ENCODE assay signal across 10 cellular contexts in genomic region chr22:27866136-27867091, GRCh38. TPM values are rescaled to one million over a fixed set of nuclear protein-coding genes. Genes with fewer than 3 reads are reported as not detected.
DNase-seq lines count a peak whose midpoint lies in the region; ATAC-seq and TF ChIP-seq lines count a peak whose summit lies in the region.
"Had no signal": no experiment of that assay in that cellular context is flagged by ENCODE, and none has a peak within 500 bp of the region (broad histone marks: within the 10 kb centered on the region; RNA-seq: fewer than 3 reads in every experiment).

No MANE protein-coding gene starts in this region.

- no peaks in the 10 kb centered on the region for H3K9me3 Mint-ChIP-seq in natural killer cell
- H3K9me3 Mint-ChIP-seq in natural killer cell treated with Interleukin-12 subunit alpha and Interleukin-12 subunit beta and Interleukin-15 and Interleukin-18, amount 100 ng/mL, for 72 hours: no peaks in the 10 kb centered on the region
- H3K9me3 Mint-ChIP-seq: activated naive CD8-positive, alpha-beta T cell treated with anti-CD3 and anti-CD28 coated beads, Interleukin-2, amount 10 ng/mL, durations not matched to agents 7 days and 5 days; H9 had no signal

- H3K4me1 ChIP-seq in colonic mucosa (peaks cover 5% of the 10 kb centered on the region), mucosa of rectum (ENCODE audit: control insufficient read depth in 2 of 2, insufficient read depth in 2 of 2, low read length in 2 of 2) (peaks cover 14 to 36% of the 10 kb centered on the region in 2 donors)

- H3K27me3 ChIP-seq in colonic mucosa: no peaks in the 10 kb centered on the region
- no peaks in the 10 kb centered on the region for H3K27me3 ChIP-seq in mucosa of rectum (ENCODE audit: control insufficient read depth in 2 of 2, insufficient read depth in 2 of 2, low read length in 2 of 2)

- H3K4me3 ChIP-seq in colonic mucosa: no peak overlapping the region
- H3K4me3 ChIP-seq in mucosa of rectum (ENCODE audit: low read length in 2 of 2): no peak overlapping the region

- intact Hi-C loops in natural killer cell (cut with micrococcal nuclease) (no loop called here), colonic mucosa (cut with DNase I) (no loop called here)

- H3K9ac ChIP-seq in colonic mucosa (ENCODE audit: low read depth in 2 of 2, low read length in 2 of 2): no peak overlapping the region
- H3K9ac ChIP-seq in mucosa of rectum (ENCODE audit: low read depth in 1 of 2, low read length in 2 of 2): no peak overlapping the region

- no peaks in the 10 kb centered on the region for H3K36me3 Mint-ChIP-seq in natural killer cell
- peaks cover 13% of the 10 kb centered on the region for H3K36me3 Mint-ChIP-seq in natural killer cell treated with Interleukin-12 subunit alpha and Interleukin-12 subunit beta and Interleukin-15 and Interleukin-18, amount 100 ng/mL, for 72 hours

- no peaks in the 10 kb centered on the region for H3K36me3 ChIP-seq in colonic mucosa
- peaks cover 0 to 3% of the 10 kb centered on the region in 2 donors for H3K36me3 ChIP-seq in mucosa of rectum (ENCODE audit: control insufficient read depth in 2 of 2, insufficient read depth in 2 of 2, low read length in 2 of 2)

- TF ChIP-seq CTCF in natural killer cell (IDR thresholded peaks at IDR 0.05): no peak
- TF ChIP-seq CTCF in colonic mucosa (IDR thresholded peaks at IDR 0.05): no peak

- DNase-seq in natural killer cell (no peak), colonic mucosa (no peak), NK-92 (lab: John Stamatoyannopoulos, UW; ENCODE audit: unreplicated experiment) (no peak), medulla oblongata (ENCODE audit: extremely low spot score) (no peak), globus pallidus (ENCODE audit: low spot score) (no peak)
- no peak for DNase-seq in natural killer cell treated with Interleukin-12 subunit alpha and Interleukin-12 subunit beta and Interleukin-15 and Interleukin-18, amount 100 ng/mL, for 72 hours (ENCODE audit: low spot score)
- no peak for DNase-seq in stimulated activated naive CD4-positive, alpha-beta T cell treated with Interleukin-2 at 50 U/mL for 16 hours (lab: John Stamatoyannopoulos, UW)
- DNase-seq: activated naive CD8-positive, alpha-beta T cell treated with anti-CD3 and anti-CD28 coated beads, Interleukin-2, amount 10 ng/mL, durations not matched to agents 7 days and 5 days; H9 had no signal

- H3K4me1 Mint-ChIP-seq in natural killer cell: peaks cover 28 to 32% of the 10 kb centered on the region in 2 donors
- H3K4me1 Mint-ChIP-seq in natural killer cell treated with Interleukin-12 subunit alpha and Interleukin-12 subunit beta and Interleukin-15 and Interleukin-18, amount 100 ng/mL, for 72 hours (ENCODE audit: low read depth in 2 of 2): peaks cover 16 to 30% of the 10 kb centered on the region in 2 donors

- H3K27me3 Mint-ChIP-seq in natural killer cell (ENCODE audit: low read depth in 2 of 2): no peaks in the 10 kb centered on the region
- H3K27me3 Mint-ChIP-seq in natural killer cell treated with Interleukin-12 subunit alpha and Interleukin-12 subunit beta and Interleukin-15 and Interleukin-18, amount 100 ng/mL, for 72 hours: no peaks in the 10 kb centered on the region
- H3K27me3 Mint-ChIP-seq: activated naive CD8-positive, alpha-beta T cell treated with anti-CD3 and anti-CD28 coated beads, Interleukin-2, amount 10 ng/mL, durations not matched to agents 7 days and 5 days had no signal

- no peak for ATAC-seq in natural killer cell
- no peak for ATAC-seq in natural killer cell treated with Interleukin-12 subunit alpha and Interleukin-12 subunit beta and Interleukin-15 and Interleukin-18, amount 100 ng/mL, for 72 hours

- H3K9me3 ChIP-seq in colonic mucosa (no peaks in the 10 kb centered on the region), mucosa of rectum (ENCODE audit: control insufficient read depth in 2 of 2, low read length in 2 of 2) (no peaks in the 10 kb centered on the region)

- H3K27ac ChIP-seq in colonic mucosa (peak overlapping the region; percentile 81), mucosa of rectum (ENCODE audit: low read depth in 2 of 2, low read length in 2 of 2) (peak overlapping the region; percentile 66 to 69)

- H3K4me3 Mint-ChIP-seq in natural killer cell: no peak overlapping the region
- H3K4me3 Mint-ChIP-seq in natural killer cell treated with Interleukin-12 subunit alpha and Interleukin-12 subunit beta and Interleukin-15 and Interleukin-18, amount 100 ng/mL, for 72 hours: no peak overlapping the region
- H3K4me3 Mint-ChIP-seq: activated naive CD8-positive, alpha-beta T cell treated with anti-CD3 and anti-CD28 coated beads, Interleukin-2, amount 10 ng/mL, durations not matched to agents 7 days and 5 days; H9 had no signal

- peak overlapping the region; percentile 8 to 29 for H3K27ac Mint-ChIP-seq in natural killer cell
- peak overlapping the region in 1 of 2 donors; percentile 23 for H3K27ac Mint-ChIP-seq in natural killer cell treated with Interleukin-12 subunit alpha and Interleukin-12 subunit beta and Interleukin-15 and Interleukin-18, amount 100 ng/mL, for 72 hours
- H3K27ac Mint-ChIP-seq: activated naive CD8-positive, alpha-beta T cell treated with anti-CD3 and anti-CD28 coated beads, Interleukin-2, amount 10 ng/mL, durations not matched to agents 7 days and 5 days had no signal

RNA-seq across cellular contexts. Expression of gene PITPNB, which starts 52.6 kb away (rescaled TPM):
- 10 to 100 TPM; 58.4 to 77.7 (median 65.1) TPM for total RNA-seq in natural killer cell
- 100 to 1,000 TPM; 105 to 123 TPM for total RNA-seq in natural killer cell treated with Interleukin-12 subunit alpha and Interleukin-12 subunit beta and Interleukin-15 and Interleukin-18, amount 100 ng/mL, for 72 hours
- total RNA-seq in colonic mucosa: 10 to 100 TPM; 40.0 to 51.6 TPM
